In genomic region chr10:6469661-6470060, GRCh38 we compare ENCODE assay signal across 21 cellular contexts.
"Had no signal": no experiment of that assay in that cellular context is flagged by ENCODE, and none has a peak within 500 bp of the region (broad histone marks: within the 10 kb centered on the region; RNA-seq: fewer than 3 reads in every experiment).

No MANE protein-coding gene starts in this region.

- H3K4me3 ChIP-seq: dorsolateral prefrontal cortex, hepatocyte, right atrium auricular region, sigmoid colon, skin epidermis, stomach, thoracic aorta, transverse colon had no signal

- H3K27ac Mint-ChIP-seq: naive B cell had no signal

- H3K4me3 Mint-ChIP-seq: naive B cell, neural crest cell had no signal

- H3K36me3 ChIP-seq: right atrium auricular region, sigmoid colon, stomach, thoracic aorta, transverse colon had no signal

- H3K27me3 ChIP-seq: dorsolateral prefrontal cortex, hepatocyte, right atrium auricular region, stomach, transverse colon had no signal

- H3K79me2 ChIP-seq: hepatocyte had no signal

- ATAC-seq: left colon, left ventricle myocardium superior had no signal

- H3K4me2 ChIP-seq: hepatocyte had no signal

- H3K4me1 ChIP-seq: right atrium auricular region, sigmoid colon, stomach had no signal

- DNase-seq: cortex of kidney; dorsolateral prefrontal cortex; effector CD8-positive, alpha-beta T cell; foreskin melanocyte; left colon; left ventricle myocardium superior; mesendoderm; naive B cell; posterior cingulate gyrus; sigmoid colon; stimulated activated CD4-positive, alpha-beta T cell treated with anti-CD3 and anti-CD28 coated beads, Interleukin-2, amount 100 ng/mL, for 24 hours; stimulated activated CD4-positive, alpha-beta T cell treated with anti-CD3 and anti-CD28 coated beads, Interleukin-4, amount 100 ng/mL, for 4 hours; stimulated activated naive CD4-positive, alpha-beta T cell; stomach; substantia nigra; transverse colon had no signal

- H3K9me3 ChIP-seq: right atrium auricular region, sigmoid colon, stomach, thoracic aorta, transverse colon had no signal

- H3K27ac ChIP-seq: dorsolateral prefrontal cortex, hepatocyte, right atrium auricular region, sigmoid colon, skin epidermis, stomach, thoracic aorta, transverse colon had no signal

- H2AFZ ChIP-seq: hepatocyte had no signal
